In genomic region chr2:62457555-62457954, GRCh38 we compare ENCODE assay signal across 8 cellular contexts. TPM values are rescaled to one million over a fixed set of nuclear protein-coding genes. Genes with fewer than 3 reads are reported as not detected.
DNase-seq lines count a peak whose midpoint lies in the region; ATAC-seq, FAIRE-seq and TF ChIP-seq lines count a peak whose summit lies in the region.

No MANE protein-coding gene starts in this region.

- H3K27me3 Mint-ChIP-seq in activated naive CD8-positive, alpha-beta T cell treated with anti-CD3 and anti-CD28 coated beads for 36 hours: peaks cover 15% of the 10 kb centered on the region
- peaks cover 25% of the 10 kb centered on the region for H3K27me3 Mint-ChIP-seq in stimulated activated naive CD8-positive, alpha-beta T cell treated with anti-CD3 and anti-CD28 coated beads, Interleukin-15, amount 100 ng/mL, for 72 hours

- DNase-seq in NCI-H146 (lab: John Stamatoyannopoulos, UW) (peak; percentile 66), NCI-H146 treated with DMSO at 0.1 percent for 48 hours (lab: John Stamatoyannopoulos, UW; ENCODE audit: unreplicated experiment) (no peak), keratinocyte (ENCODE audit: low read depth, low spot score) (no peak), SIG-M5 treated with dmso at 0.1 percent for 504 hours (lab: John Stamatoyannopoulos, UW; ENCODE audit: unreplicated experiment) (no peak)
- DNase-seq in activated naive CD8-positive, alpha-beta T cell treated with anti-CD3 and anti-CD28 coated beads for 36 hours: no peak
- DNase-seq in stimulated activated naive CD8-positive, alpha-beta T cell treated with anti-CD3 and anti-CD28 coated beads, Interleukin-15, amount 100 ng/mL, for 72 hours: no peak
- no peak for DNase-seq in stimulated activated CD4-positive, alpha-beta T cell treated with anti-CD3 and anti-CD28 coated beads, Interleukin-4, amount 100 ng/mL, for 4 hours
- no peak for DNase-seq in effector memory CD4-positive, alpha-beta T cell

- peak overlapping the region; percentile 75 for H3K9ac ChIP-seq in keratinocyte (ENCODE audit: control insufficient read depth, extremely low read depth, insufficient read depth, low read length)

- H3K79me2 ChIP-seq in keratinocyte (ENCODE audit: control insufficient read depth, insufficient read depth, low read length): no peaks in the 10 kb centered on the region

- H3K27ac Mint-ChIP-seq in activated naive CD8-positive, alpha-beta T cell treated with anti-CD3 and anti-CD28 coated beads for 36 hours: no peak overlapping the region
- H3K27ac Mint-ChIP-seq in stimulated activated naive CD8-positive, alpha-beta T cell treated with anti-CD3 and anti-CD28 coated beads, Interleukin-15, amount 100 ng/mL, for 72 hours: no peak overlapping the region

- no peaks in the 10 kb centered on the region for H3K36me3 ChIP-seq in keratinocyte (ENCODE audit: control insufficient read depth in 2 of 2, extremely low read depth in 1 of 2, insufficient read depth in 2 of 2, low read length in 2 of 2)
- H3K36me3 ChIP-seq in effector memory CD4-positive, alpha-beta T cell (ENCODE audit: control insufficient read depth, insufficient read depth, low read length): no peaks in the 10 kb centered on the region

- no peaks in the 10 kb centered on the region for H3K9me3 ChIP-seq in keratinocyte (ENCODE audit: control insufficient read depth, low read depth, low read length)
- H3K9me3 ChIP-seq in effector memory CD4-positive, alpha-beta T cell (ENCODE audit: control insufficient read depth, low read length): no peaks in the 10 kb centered on the region

- H4K20me1 ChIP-seq in keratinocyte (ENCODE audit: control insufficient read depth, extremely low read depth, insufficient read depth, low read length): no peaks in the 10 kb centered on the region

- peak overlapping the region in 2 of 3 experiments; percentile 60 to 69 for H3K4me3 ChIP-seq in keratinocyte (ENCODE audit: control insufficient read depth in 2 of 3, extremely low read depth in 1 of 3, insufficient read depth in 2 of 3, low read depth in 1 of 3, low read length in 3 of 3)
- no peak overlapping the region for H3K4me3 ChIP-seq in effector memory CD4-positive, alpha-beta T cell (ENCODE audit: insufficient read depth, low read depth, low read length, poor library complexity, severe bottlenecking)

- no peaks in the 10 kb centered on the region for H3K36me3 Mint-ChIP-seq in activated naive CD8-positive, alpha-beta T cell treated with anti-CD3 and anti-CD28 coated beads for 36 hours

- no peaks in the 10 kb centered on the region for H3K27me3 ChIP-seq in keratinocyte (ENCODE audit: control insufficient read depth, extremely low read depth, insufficient read depth, low read length)
- H3K27me3 ChIP-seq in effector memory CD4-positive, alpha-beta T cell (replicated peaks; ENCODE audit: control insufficient read depth, insufficient read depth, low read length, poor library complexity, severe bottlenecking): peaks cover 5% of the 10 kb centered on the region

- no peak for TF ChIP-seq CTCF in keratinocyte (optimal IDR thresholded peaks at IDR 0.05 in 1 of 3, IDR thresholded peaks at IDR 0.05 in 1 of 3, conservative IDR thresholded peaks at IDR 0.05 in 1 of 3; ENCODE audit: extremely low read depth in 1 of 3, insufficient read depth in 2 of 3, low read length in 3 of 3)

- peaks cover 45% of the 10 kb centered on the region for H3K4me1 ChIP-seq in keratinocyte (ENCODE audit: control insufficient read depth, extremely low read depth, insufficient read depth, low read length)
- H3K4me1 ChIP-seq in effector memory CD4-positive, alpha-beta T cell (ENCODE audit: control insufficient read depth, insufficient read depth, low read length, poor library complexity, severe bottlenecking): peaks cover 10% of the 10 kb centered on the region

- H3K27ac ChIP-seq in keratinocyte (ENCODE audit: control insufficient read depth, insufficient read depth, low read length): peak overlapping the region; percentile 73
- no peak overlapping the region for H3K27ac ChIP-seq in effector memory CD4-positive, alpha-beta T cell (ENCODE audit: insufficient read depth, low read length, poor library complexity, severe bottlenecking)

- H3K4me1 Mint-ChIP-seq in activated naive CD8-positive, alpha-beta T cell treated with anti-CD3 and anti-CD28 coated beads for 36 hours: peaks cover 2% of the 10 kb centered on the region
- no peaks in the 10 kb centered on the region for H3K4me1 Mint-ChIP-seq in stimulated activated naive CD8-positive, alpha-beta T cell treated with anti-CD3 and anti-CD28 coated beads, Interleukin-15, amount 100 ng/mL, for 72 hours

- ATAC-seq in stimulated activated naive CD8-positive, alpha-beta T cell treated with anti-CD3 and anti-CD28 coated beads, Interleukin-15, amount 100 ng/mL, for 72 hours: no peak

- no peaks in the 10 kb centered on the region for H3K9me1 ChIP-seq in keratinocyte (ENCODE audit: control insufficient read depth, extremely low read depth, insufficient read depth, low read length)

- H3K4me2 ChIP-seq in keratinocyte (ENCODE audit: control insufficient read depth, extremely low read depth, insufficient read depth, low read depth, low read length): peak overlapping the region; percentile 85

- peak overlapping the region; percentile 32 for H3K4me3 Mint-ChIP-seq in activated naive CD8-positive, alpha-beta T cell treated with anti-CD3 and anti-CD28 coated beads for 36 hours
- peak overlapping the region; percentile 51 to 52 for H3K4me3 Mint-ChIP-seq in stimulated activated naive CD8-positive, alpha-beta T cell treated with anti-CD3 and anti-CD28 coated beads, Interleukin-15, amount 100 ng/mL, for 72 hours

- dilution Hi-C loops in keratinocyte (cut with MboI; ENCODE audit: extremely low pct_ligation_motif_present, low sequenced_read_pairs): no loop called here

- peak overlapping the region; percentile 85 for H2AFZ ChIP-seq in keratinocyte (ENCODE audit: control insufficient read depth, low read length)

- peak; percentile 43 for FAIRE-seq in keratinocyte (lab: Jason Lieb, UNC)

- no peaks in the 10 kb centered on the region for H3K9me3 Mint-ChIP-seq in activated naive CD8-positive, alpha-beta T cell treated with anti-CD3 and anti-CD28 coated beads for 36 hours
- H3K9me3 Mint-ChIP-seq in stimulated activated naive CD8-positive, alpha-beta T cell treated with anti-CD3 and anti-CD28 coated beads, Interleukin-15, amount 100 ng/mL, for 72 hours: no peaks in the 10 kb centered on the region

RNA-seq across cellular contexts. Expression of gene TMEM17, which starts 48.4 kb away (rescaled TPM):
- under 1 TPM; 0.24 to 0.25 TPM for total RNA-seq in activated naive CD8-positive, alpha-beta T cell treated with anti-CD3 and anti-CD28 coated beads for 36 hours
- 3.3 to 5.1 TPM (median 4.1 TPM) in 3 replicates for polyA plus RNA-seq in keratinocyte
- 0.97 TPM for polyA plus RNA-seq in keratinocyte (2011; ENCODE audit: low read depth)
- 2.5 and 4.3 TPM in 2 replicates for polyA plus RNA-seq in keratinocyte (2011; cell fraction: cytosol; rRNA removed)
- 4.3 and 5.8 TPM in 2 replicates for polyA plus RNA-seq in keratinocyte (2011; cell fraction: nucleus; rRNA removed)
- 0.83 and 3.3 TPM in 2 replicates for polyA plus RNA-seq in keratinocyte (2012; ENCODE audit: low replicate concordance)
- 0.96 to 1.3 TPM in 2 of 3 replicates, not detected in the other for polyA minus RNA-seq in keratinocyte
- polyA minus RNA-seq in keratinocyte (2011; cell fraction: cytosol; rRNA and poly(A)+ RNA removed): not detected
- polyA minus RNA-seq in keratinocyte (2011; cell fraction: nucleus; rRNA and poly(A)+ RNA removed): 1.3 and 1.6 TPM in 2 replicates
